Comparison of ENCODE assay signal across 26 cellular contexts in the genomic region with DNA sequence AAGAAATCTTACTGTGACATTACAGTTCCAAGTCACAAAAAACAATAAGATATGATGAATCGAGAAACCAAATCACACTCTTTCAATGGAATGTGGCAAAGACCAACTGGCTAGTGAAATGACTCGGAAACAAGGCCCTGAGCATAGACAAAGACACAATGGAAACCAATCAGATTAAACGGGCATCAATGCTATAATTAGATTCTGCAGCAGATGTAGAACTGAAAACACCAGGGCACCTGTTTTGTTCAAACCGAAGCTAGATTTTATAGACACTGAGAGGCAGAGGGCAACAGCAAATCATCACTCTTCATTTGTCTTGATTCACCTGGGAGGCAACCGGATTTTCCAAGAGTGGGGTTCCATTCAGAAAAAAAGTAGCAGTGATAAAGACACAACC.
A peak's percentile ranks its signal among the peaks of the same experiment; 100 is the strongest.
DNase-seq lines count a peak whose midpoint lies in the region; ATAC-seq, FAIRE-seq and TF ChIP-seq lines count a peak whose summit lies in the region.
"Had no signal": no experiment of that assay in that cellular context is flagged by ENCODE, and none has a peak within 500 bp of the region (broad histone marks: within the 10 kb centered on the region; RNA-seq: fewer than 3 reads in every experiment).

No MANE protein-coding gene starts in this region.

- H3K4me3 ChIP-seq in MM.1S (ENCODE audit: low read length) = no peak overlapping the region
- H3K4me3 ChIP-seq in GM12878 = no peak overlapping the region
- no peak overlapping the region for H3K4me3 ChIP-seq in heart left ventricle
- H3K4me3 ChIP-seq: SK-N-MC, tibial nerve had no signal

- H3K4me2 ChIP-seq in MM.1S (ENCODE audit: low read depth, low read length) (peak overlapping the region; percentile 16; the same call in 1 of the 2 replicates), GM12878 (ENCODE audit: control insufficient read depth, insufficient read depth) (no peak overlapping the region)

- no peak overlapping the region for H2AFZ ChIP-seq in MM.1S (ENCODE audit: low read length)
- no peak overlapping the region for H2AFZ ChIP-seq in GM12878 (ENCODE audit: control insufficient read depth, low read depth, low read length)

- 55% methylated on average over 5 of the region's 5 CpGs for WGBS in GM12878 (ENCODE audit: insufficient coverage, insufficient replicate concordance, low lambda C conversion rate, missing lambda C conversion rate)
- 80 to 81% (median 80%) methylated on average over 5 of the region's 5 CpGs for WGBS in heart left ventricle, 4 donors

- H3K36me3 ChIP-seq in MM.1S (replicated peaks; ENCODE audit: insufficient read depth, low read length) (no peaks in the 10 kb centered on the region), GM12878 (ENCODE audit: control insufficient read depth in 2 of 2, insufficient read depth in 2 of 2, low read length in 1 of 2) (no peaks in the 10 kb centered on the region), heart left ventricle (no peaks in the 10 kb centered on the region)
- H3K36me3 ChIP-seq: brain microvascular endothelial cell, tibial nerve, WERI-Rb-1 had no signal

- CTCF ChIA-PET in GM12878 (lab: Yijun Ruan, JAX) = no interaction called here

- H3K9ac ChIP-seq in MM.1S (ENCODE audit: low read length) (no peak overlapping the region), GM12878 (ENCODE audit: control insufficient read depth, insufficient read depth, low read length) (no peak overlapping the region)

- H3K27ac ChIP-seq in MM.1S (ENCODE audit: low read length) (peak overlapping the region; percentile 27; the same call in 1 of the 2 replicates), GM12878 (ENCODE audit: control insufficient read depth, insufficient read depth) (no peak overlapping the region), heart left ventricle (no peak overlapping the region)
- H3K27ac ChIP-seq: brain microvascular endothelial cell, SK-N-MC, tibial nerve, WERI-Rb-1 had no signal

- ATAC-seq in GM12878 (peak; percentile 83), GM19452 (IDR thresholded peaks at IDR 0.05; ENCODE audit: unreplicated experiment) (no peak), heart left ventricle (no peak)
- ATAC-seq: left cardiac atrium had no signal

- SMC1A ChIA-PET in GM12878 (lab: Charles Lee; ENCODE audit: uncharacterized antibody, unreplicated experiment) = interaction anchor here (1.5 kb wide), 1 partner anchor 27 kb away, joined by 3 read pairs; no protein-coding TSS in a partner anchor

- BruUV-seq in GM12878 (replicated peaks; lab: Mats Ljungman, UMichigan) = no TSS peak

- TF ChIP-seq RAD21 in GM12878 (IDR thresholded peaks at IDR 0.05; ENCODE audit: insufficient read depth, low read depth, low read length) = no peak

- no peaks in the 10 kb centered on the region for H3K9me2 ChIP-seq in MM.1S (replicated peaks; ENCODE audit: insufficient read depth, low read length)

- RAD21 ChIA-PET in GM12878 (lab: Charles Lee; ENCODE audit: unreplicated experiment) = no interaction called here

- H4K20me1 ChIP-seq in MM.1S (ENCODE audit: insufficient read depth, low read length) = no peaks in the 10 kb centered on the region
- no peaks in the 10 kb centered on the region for H4K20me1 ChIP-seq in GM12878 (ENCODE audit: control insufficient read depth, insufficient read depth)

- intact Hi-C loops in GM12878 (cut with micrococcal nuclease; ENCODE audit: unreplicated experiment) (no loop called here), heart left ventricle (cut with DNase I) (no loop called here)

- no peaks in the 10 kb centered on the region for H3K79me2 ChIP-seq in MM.1S (ENCODE audit: low read length)
- H3K79me2 ChIP-seq in GM12878 (ENCODE audit: control insufficient read depth, insufficient read depth, low read length) = no peaks in the 10 kb centered on the region

- no peak for TF ChIP-seq EP300 in GM12878 (IDR thresholded peaks at IDR 0.05; ENCODE audit: borderline replicate concordance in 1 of 2, control insufficient read depth in 1 of 2, low read depth in 2 of 2, low read length in 2 of 2)

- H3K27me3 ChIP-seq in MM.1S (replicated peaks; ENCODE audit: insufficient read depth, low read length) = no peaks in the 10 kb centered on the region
- no peaks in the 10 kb centered on the region for H3K27me3 ChIP-seq in GM12878 (replicated peaks in 1 of 2; ENCODE audit: control insufficient read depth in 2 of 2, insufficient read depth in 2 of 2, low read length in 1 of 2)
- H3K27me3 ChIP-seq in heart left ventricle = no peaks in the 10 kb centered on the region
- H3K27me3 ChIP-seq: brain microvascular endothelial cell, tibial nerve had no signal

- in situ Hi-C loops in GM12878 (cut with MboI) (no loop called here), ACHN (cut with HindIII; ENCODE audit: low pct_ligation_motif_present, low pct_unique_long_range_greater_than_20kb, low sequenced_read_pairs) (no loop called here)

- no peak for TF ChIP-seq CTCF in MM.1S (IDR thresholded peaks at IDR 0.05; ENCODE audit: low read length)
- no peak for TF ChIP-seq CTCF in GM12878 (IDR thresholded peaks at IDR 0.05 in 2 of 3, conservative IDR thresholded peaks at IDR 0.05 in 1 of 3; ENCODE audit: control insufficient read depth in 2 of 3, extremely low read depth in 1 of 3, insufficient read depth in 1 of 3, low read depth in 3 of 3, low read length in 3 of 3)
- TF ChIP-seq CTCF in heart left ventricle (IDR thresholded peaks at IDR 0.05) = no peak

- POLR2A ChIA-PET in GM12878 (lab: Charles Lee) = no interaction called here

- DNase-seq in D341Med (ENCODE audit: low spot score) (peak; percentile 10), MM.1S (peak; percentile 76), NCI-H748 treated with DMSO at 0.1 percent for 48 hours (lab: John Stamatoyannopoulos, UW) (peak; percentile 94), GM12878 (ENCODE audit: low read depth, low spot score) (no peak), ACHN (no peak), KG1 (lab: John Stamatoyannopoulos, UW) (no peak), heart left ventricle (no peak)
- DNase-seq: activated CD4-positive, alpha-beta T cell treated with anti-CD3 and anti-CD28 coated beads, Interleukin-2, amount 50 U/mL, for 1 hour; activated CD8-positive, alpha-beta memory T cell treated with anti-CD3 and anti-CD28 coated beads, Interleukin-2, amount 50 U/mL, for 4 hours; activated effector memory CD4-positive, alpha-beta T cell treated with anti-CD3 and anti-CD28 coated beads, Interleukin-2, amount 50 U/mL, for 16 hours; brain microvascular endothelial cell; CD4-positive, alpha-beta memory T cell; DMS79 treated with DMSO at 0.1 percent for 48 hours; endodermal cell; left cardiac atrium; NCI-H1694 treated with DMSO at 0.1 percent for 48 hours; NCI-H526 treated with DMSO at 0.1 percent for 48 hours; small intestine; stimulated activated CD4-positive, alpha-beta T cell treated with anti-CD3 and anti-CD28 coated beads, Interleukin-2, amount 100 ng/mL, for 48 hours; WERI-Rb-1 had no signal

- no peak for TF ChIP-seq POLR2A in GM12878 (IDR thresholded peaks at IDR 0.05; ENCODE audit: low read depth, low read length)
- no peak for TF ChIP-seq POLR2A in heart left ventricle (IDR thresholded peaks at IDR 0.05)

- H3F3A ChIP-seq in MM.1S (ENCODE audit: insufficient read depth, low read length) = no peaks in the 10 kb centered on the region; the same call in 1 of the 2 replicates

- peaks cover 11% of the 10 kb centered on the region; the same call in 1 of the 2 replicates for H3K4me1 ChIP-seq in MM.1S (ENCODE audit: low read length)
- no peaks in the 10 kb centered on the region for H3K4me1 ChIP-seq in GM12878 (ENCODE audit: control insufficient read depth, insufficient read depth, low read length)
- no peaks in the 10 kb centered on the region for H3K4me1 ChIP-seq in heart left ventricle
- H3K4me1 ChIP-seq: tibial nerve had no signal

- H3K9me3 ChIP-seq in MM.1S (replicated peaks; ENCODE audit: insufficient read depth, low read length) = no peaks in the 10 kb centered on the region
- no peaks in the 10 kb centered on the region for H3K9me3 ChIP-seq in GM12878 (replicated peaks; ENCODE audit: control insufficient read depth, insufficient read depth, low read length)
- H3K9me3 ChIP-seq in heart left ventricle = no peaks in the 10 kb centered on the region
- H3K9me3 ChIP-seq: tibial nerve had no signal

- no peak for FAIRE-seq in GM12878 (lab: Jason Lieb, UNC)
- FAIRE-seq: colon, H54, RCC 7860, small intestine had no signal

TF ChIP-seq in GM12878, 131 proteins besides CTCF, POLR2A, EP300 and RAD21 (continues in another document):
- no peak for TF ChIP-seq SP1 (IDR thresholded peaks at IDR 0.05; ENCODE audit: low read depth, low read length)
- TF ChIP-seq DPF2 (IDR thresholded peaks at IDR 0.05) = no peak
- TF ChIP-seq BRCA1 (IDR thresholded peaks at IDR 0.05; ENCODE audit: low read depth, low read length) = no peak
- no peak for TF ChIP-seq LARP7 (IDR thresholded peaks at IDR 0.05)

Comparison
In these comparisons a context has a peak if more than half of its experiments do, and no peak if none do; other contexts are left out.
1. DNase-seq: peak in D341Med (single experiment), MM.1S (single experiment) and NCI-H748 treated with DMSO at 0.1 percent for 48 hours (single experiment); none in GM12878 (single experiment), ACHN (single experiment), KG1 (single experiment) and heart left ventricle (0 of 5).